ENCODE assay signal across 9 cellular contexts in genomic region chr10:132257271-132257670, GRCh38. TPM values are rescaled to one million over a fixed set of nuclear protein-coding genes. Genes with fewer than 3 reads are reported as not detected.
DNase-seq lines count a peak whose midpoint lies in the region; ATAC-seq and TF ChIP-seq lines count a peak whose summit lies in the region.
"Had no signal": no experiment of that assay in that cellular context is flagged by ENCODE, and none has a peak within 500 bp of the region (broad histone marks: within the 10 kb centered on the region; RNA-seq: fewer than 3 reads in every experiment).

No MANE protein-coding gene starts in this region.

- peak; percentile 73 for ATAC-seq in HCT116
- peak; percentile 12 for ATAC-seq in esophagus mucosa
- ATAC-seq in GM18858 (IDR thresholded peaks at IDR 0.05; ENCODE audit: unreplicated experiment): no peak

- no TSS peak for BruUV-seq in HCT116 (replicated peaks; lab: Mats Ljungman, UMichigan)

- H3K27me3 ChIP-seq in HCT116 (ENCODE audit: insufficient read depth, low read length): no peaks in the 10 kb centered on the region

- no peaks in the 10 kb centered on the region; a peak in 1 of 4 replicates for H3K4me1 ChIP-seq in HCT116 (ENCODE audit: control insufficient read depth in 1 of 2, insufficient read depth in 2 of 2, low read length in 2 of 2)

- DNase-seq in HCT116 (ENCODE audit: low read depth, low spot score) (no peak), SW480 (ENCODE audit: low spot score) (peak; percentile 59), G401 (ENCODE audit: low spot score) (no peak), superior temporal gyrus (ENCODE audit: extremely low spot score) (no peak)
- peak; percentile 37 to 49 for DNase-seq in stimulated activated CD8-positive, alpha-beta memory T cell treated with anti-CD3 and anti-CD28 coated beads, Interleukin-2, amount 100 ng/mL, for 48 hours (ENCODE audit: low read depth in 2 of 2)
- DNase-seq: GOT3, hypothalamus had no signal

- no peak for TF ChIP-seq CTCF in HCT116 (IDR thresholded peaks at IDR 0.05 in 2 of 3, conservative IDR thresholded peaks at IDR 0.05 in 1 of 3; ENCODE audit: borderline replicate concordance in 1 of 3, insufficient read depth in 1 of 3, low read depth in 2 of 3, low read length in 2 of 3)

- no peaks in the 10 kb centered on the region for H3K79me2 ChIP-seq in HCT116 (ENCODE audit: insufficient read depth, low read length)

- H3K36me3 ChIP-seq in HCT116 (ENCODE audit: control insufficient read depth in 1 of 2, insufficient read depth in 2 of 2, low read length in 2 of 2): no peaks in the 10 kb centered on the region

- no peak overlapping the region for H2AFZ ChIP-seq in HCT116 (ENCODE audit: low read depth, low read length, poor library complexity, severe bottlenecking)

- RAD21 ChIA-PET in HCT116 (lab: Charles Lee; ENCODE audit: low non-redundant PET in 1 of 2, low total read pairs in 2 of 2, uncharacterized antibody in 2 of 2, unreplicated experiment in 2 of 2): no interaction called here

- H4K20me1 ChIP-seq in HCT116 (ENCODE audit: insufficient read depth): no peaks in the 10 kb centered on the region

- no peak overlapping the region for H3K4me2 ChIP-seq in HCT116 (ENCODE audit: low read length)

- TF ChIP-seq POLR2A in HCT116 (IDR thresholded peaks at IDR 0.05; ENCODE audit: borderline replicate concordance, extremely low read depth, insufficient read depth, insufficient read length): no peak

- POLR2A ChIA-PET in HCT116 (lab: Charles Lee): no interaction called here

- TF ChIP-seq RAD21 in HCT116 (IDR thresholded peaks at IDR 0.05; ENCODE audit: low read depth): no peak

- H3K9ac ChIP-seq in HCT116 (ENCODE audit: low read length): no peak overlapping the region

- intact Hi-C loops in HCT116 (cut with micrococcal nuclease): no loop called here

- no peaks in the 10 kb centered on the region for H3K9me3 ChIP-seq in HCT116 (ENCODE audit: control insufficient read depth in 1 of 2, insufficient read depth in 1 of 2, low read depth in 1 of 2, low read length in 2 of 2)

- in situ Hi-C loops in G401 (cut with HindIII; ENCODE audit: low sequenced_read_pairs): no loop called here

- no peak overlapping the region for H3K4me3 ChIP-seq in HCT116 (replicated peaks in 1 of 2; ENCODE audit: low read depth in 1 of 2, low read length in 2 of 2)

- no peak overlapping the region for H3K27ac ChIP-seq in HCT116 (ENCODE audit: low read depth, low read length)

- CTCF ChIA-PET in HCT116 (lab: Charles Lee): no interaction called here

- H3K9me2 ChIP-seq in HCT116 (ENCODE audit: insufficient read depth): no peaks in the 10 kb centered on the region

TF ChIP-seq in HCT116, 20 proteins besides CTCF, POLR2A, EP300 and RAD21:
- TF ChIP-seq, protein P1, sequence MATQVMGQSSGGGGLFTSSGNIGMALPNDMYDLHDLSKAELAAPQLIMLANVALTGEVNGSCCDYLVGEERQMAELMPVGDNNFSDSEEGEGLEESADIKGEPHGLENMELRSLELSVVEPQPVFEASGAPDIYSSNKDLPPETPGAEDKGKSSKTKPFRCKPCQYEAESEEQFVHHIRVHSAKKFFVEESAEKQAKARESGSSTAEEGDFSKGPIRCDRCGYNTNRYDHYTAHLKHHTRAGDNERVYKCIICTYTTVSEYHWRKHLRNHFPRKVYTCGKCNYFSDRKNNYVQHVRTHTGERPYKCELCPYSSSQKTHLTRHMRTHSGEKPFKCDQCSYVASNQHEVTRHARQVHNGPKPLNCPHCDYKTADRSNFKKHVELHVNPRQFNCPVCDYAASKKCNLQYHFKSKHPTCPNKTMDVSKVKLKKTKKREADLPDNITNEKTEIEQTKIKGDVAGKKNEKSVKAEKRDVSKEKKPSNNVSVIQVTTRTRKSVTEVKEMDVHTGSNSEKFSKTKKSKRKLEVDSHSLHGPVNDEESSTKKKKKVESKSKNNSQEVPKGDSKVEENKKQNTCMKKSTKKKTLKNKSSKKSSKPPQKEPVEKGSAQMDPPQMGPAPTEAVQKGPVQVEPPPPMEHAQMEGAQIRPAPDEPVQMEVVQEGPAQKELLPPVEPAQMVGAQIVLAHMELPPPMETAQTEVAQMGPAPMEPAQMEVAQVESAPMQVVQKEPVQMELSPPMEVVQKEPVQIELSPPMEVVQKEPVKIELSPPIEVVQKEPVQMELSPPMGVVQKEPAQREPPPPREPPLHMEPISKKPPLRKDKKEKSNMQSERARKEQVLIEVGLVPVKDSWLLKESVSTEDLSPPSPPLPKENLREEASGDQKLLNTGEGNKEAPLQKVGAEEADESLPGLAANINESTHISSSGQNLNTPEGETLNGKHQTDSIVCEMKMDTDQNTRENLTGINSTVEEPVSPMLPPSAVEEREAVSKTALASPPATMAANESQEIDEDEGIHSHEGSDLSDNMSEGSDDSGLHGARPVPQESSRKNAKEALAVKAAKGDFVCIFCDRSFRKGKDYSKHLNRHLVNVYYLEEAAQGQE (IDR thresholded peaks at IDR 0.05; ENCODE audit: low read depth): no peak

RNA-seq across cellular contexts. Expression of gene STK32C, which starts 50.5 kb away (rescaled TPM):
- total RNA-seq in HCT116 (2021; ENCODE audit: unreplicated experiment) (29.7 TPM), esophagus mucosa (7.1 TPM)
- polyA plus RNA-seq in HCT116 (2012): 33.6 and 34.4 TPM in 2 replicates
- 27.8 and 28.3 TPM in 2 replicates for total RNA-seq in G401 (2014; rRNA removed; shearing (Covaris generic))

Comparison
In these comparisons a context has a peak if more than half of its experiments do, and no peak if none do; other contexts are left out.
1. DNase-seq: peak in SW480 (single experiment) and stimulated activated CD8-positive, alpha-beta memory T cell treated with anti-CD3 and anti-CD28 coated beads, Interleukin-2, amount 100 ng/mL, for 48 hours (2 of 2); none in HCT116 (single experiment), G401 (single experiment) and superior temporal gyrus (single experiment).